Comparison of ENCODE assay signal across 1 cellular context in genomic region chr2:236086971-236087465, GRCh38.
TF ChIP-seq lines count a peak whose summit lies in the region.

No MANE protein-coding gene starts in this region.

TF ChIP-seq in IMR-90, 13 proteins besides CTCF, POLR2A, EP300 and RAD21 (continued from another document):
- TF ChIP-seq FOS (IDR thresholded peaks at IDR 0.05; ENCODE audit: low read depth, low read length) (no peak), RCOR1 (IDR thresholded peaks at IDR 0.05; ENCODE audit: insufficient replicate concordance, low read length) (no peak), SMC3 (IDR thresholded peaks at IDR 0.05; ENCODE audit: low read depth, low read length) (no peak), CEBPB (IDR thresholded peaks at IDR 0.05; ENCODE audit: low read depth, low read length) (no peak), MAFK (IDR thresholded peaks at IDR 0.05; ENCODE audit: low read depth, low read length) (no peak), MAZ (IDR thresholded peaks at IDR 0.05; ENCODE audit: borderline replicate concordance, low read depth, low read length) (no peak), ELK1 (IDR thresholded peaks at IDR 0.05; ENCODE audit: borderline replicate concordance, low read depth, low read length) (no peak), BHLHE40 (IDR thresholded peaks at IDR 0.05; ENCODE audit: low read depth, low read length) (no peak)
